1 cellular context compared by ENCODE assay signal in the genomic region with DNA sequence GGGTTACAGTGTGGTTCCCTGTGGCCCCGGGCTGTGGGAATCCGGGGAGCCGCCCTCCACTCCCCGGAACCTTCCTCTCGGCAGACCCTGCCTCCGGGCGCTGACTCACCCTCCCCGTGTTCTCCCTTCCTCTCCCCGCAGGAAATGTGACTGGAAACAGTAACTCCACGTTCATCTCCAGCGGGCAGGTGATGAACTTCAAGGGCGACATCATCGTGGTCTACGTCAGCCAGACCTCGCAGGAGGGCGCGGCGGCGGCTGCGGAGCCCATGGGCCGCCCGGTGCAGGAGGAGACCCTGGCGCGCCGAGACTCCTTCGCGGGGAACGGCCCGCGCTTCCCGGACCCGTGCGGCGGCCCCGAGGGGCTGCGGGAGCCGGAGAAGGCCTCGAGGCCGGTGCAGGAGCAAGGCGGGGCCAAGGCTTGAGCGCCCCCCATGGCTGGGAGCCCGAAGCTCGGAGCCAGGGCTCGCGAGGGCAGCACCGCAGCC.
TF ChIP-seq lines count a peak whose summit lies in the region.

No MANE protein-coding gene starts in this region.

TF ChIP-seq in GM23338, 12 proteins besides CTCF, POLR2A, EP300 and RAD21 (continued from another document):
- TF ChIP-seq, protein P1, sequence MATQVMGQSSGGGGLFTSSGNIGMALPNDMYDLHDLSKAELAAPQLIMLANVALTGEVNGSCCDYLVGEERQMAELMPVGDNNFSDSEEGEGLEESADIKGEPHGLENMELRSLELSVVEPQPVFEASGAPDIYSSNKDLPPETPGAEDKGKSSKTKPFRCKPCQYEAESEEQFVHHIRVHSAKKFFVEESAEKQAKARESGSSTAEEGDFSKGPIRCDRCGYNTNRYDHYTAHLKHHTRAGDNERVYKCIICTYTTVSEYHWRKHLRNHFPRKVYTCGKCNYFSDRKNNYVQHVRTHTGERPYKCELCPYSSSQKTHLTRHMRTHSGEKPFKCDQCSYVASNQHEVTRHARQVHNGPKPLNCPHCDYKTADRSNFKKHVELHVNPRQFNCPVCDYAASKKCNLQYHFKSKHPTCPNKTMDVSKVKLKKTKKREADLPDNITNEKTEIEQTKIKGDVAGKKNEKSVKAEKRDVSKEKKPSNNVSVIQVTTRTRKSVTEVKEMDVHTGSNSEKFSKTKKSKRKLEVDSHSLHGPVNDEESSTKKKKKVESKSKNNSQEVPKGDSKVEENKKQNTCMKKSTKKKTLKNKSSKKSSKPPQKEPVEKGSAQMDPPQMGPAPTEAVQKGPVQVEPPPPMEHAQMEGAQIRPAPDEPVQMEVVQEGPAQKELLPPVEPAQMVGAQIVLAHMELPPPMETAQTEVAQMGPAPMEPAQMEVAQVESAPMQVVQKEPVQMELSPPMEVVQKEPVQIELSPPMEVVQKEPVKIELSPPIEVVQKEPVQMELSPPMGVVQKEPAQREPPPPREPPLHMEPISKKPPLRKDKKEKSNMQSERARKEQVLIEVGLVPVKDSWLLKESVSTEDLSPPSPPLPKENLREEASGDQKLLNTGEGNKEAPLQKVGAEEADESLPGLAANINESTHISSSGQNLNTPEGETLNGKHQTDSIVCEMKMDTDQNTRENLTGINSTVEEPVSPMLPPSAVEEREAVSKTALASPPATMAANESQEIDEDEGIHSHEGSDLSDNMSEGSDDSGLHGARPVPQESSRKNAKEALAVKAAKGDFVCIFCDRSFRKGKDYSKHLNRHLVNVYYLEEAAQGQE (IDR thresholded peaks at IDR 0.05; ENCODE audit: unreplicated experiment) = no peak
- TF ChIP-seq, protein P2, sequence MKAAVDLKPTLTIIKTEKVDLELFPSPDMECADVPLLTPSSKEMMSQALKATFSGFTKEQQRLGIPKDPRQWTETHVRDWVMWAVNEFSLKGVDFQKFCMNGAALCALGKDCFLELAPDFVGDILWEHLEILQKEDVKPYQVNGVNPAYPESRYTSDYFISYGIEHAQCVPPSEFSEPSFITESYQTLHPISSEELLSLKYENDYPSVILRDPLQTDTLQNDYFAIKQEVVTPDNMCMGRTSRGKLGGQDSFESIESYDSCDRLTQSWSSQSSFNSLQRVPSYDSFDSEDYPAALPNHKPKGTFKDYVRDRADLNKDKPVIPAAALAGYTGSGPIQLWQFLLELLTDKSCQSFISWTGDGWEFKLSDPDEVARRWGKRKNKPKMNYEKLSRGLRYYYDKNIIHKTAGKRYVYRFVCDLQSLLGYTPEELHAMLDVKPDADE (IDR thresholded peaks at IDR 0.05) = no peak
- no peak for TF ChIP-seq ZNF331 (CRISPR knock-in tag; IDR thresholded peaks at IDR 0.05; ENCODE audit: low read depth)
- TF ChIP-seq NANOG (IDR thresholded peaks at IDR 0.05; ENCODE audit: borderline replicate concordance) = no peak
- no peak for TF ChIP-seq EZH2phosphoT487 (IDR thresholded peaks at IDR 0.05; ENCODE audit: unreplicated experiment)
- TF ChIP-seq, protein P3, sequence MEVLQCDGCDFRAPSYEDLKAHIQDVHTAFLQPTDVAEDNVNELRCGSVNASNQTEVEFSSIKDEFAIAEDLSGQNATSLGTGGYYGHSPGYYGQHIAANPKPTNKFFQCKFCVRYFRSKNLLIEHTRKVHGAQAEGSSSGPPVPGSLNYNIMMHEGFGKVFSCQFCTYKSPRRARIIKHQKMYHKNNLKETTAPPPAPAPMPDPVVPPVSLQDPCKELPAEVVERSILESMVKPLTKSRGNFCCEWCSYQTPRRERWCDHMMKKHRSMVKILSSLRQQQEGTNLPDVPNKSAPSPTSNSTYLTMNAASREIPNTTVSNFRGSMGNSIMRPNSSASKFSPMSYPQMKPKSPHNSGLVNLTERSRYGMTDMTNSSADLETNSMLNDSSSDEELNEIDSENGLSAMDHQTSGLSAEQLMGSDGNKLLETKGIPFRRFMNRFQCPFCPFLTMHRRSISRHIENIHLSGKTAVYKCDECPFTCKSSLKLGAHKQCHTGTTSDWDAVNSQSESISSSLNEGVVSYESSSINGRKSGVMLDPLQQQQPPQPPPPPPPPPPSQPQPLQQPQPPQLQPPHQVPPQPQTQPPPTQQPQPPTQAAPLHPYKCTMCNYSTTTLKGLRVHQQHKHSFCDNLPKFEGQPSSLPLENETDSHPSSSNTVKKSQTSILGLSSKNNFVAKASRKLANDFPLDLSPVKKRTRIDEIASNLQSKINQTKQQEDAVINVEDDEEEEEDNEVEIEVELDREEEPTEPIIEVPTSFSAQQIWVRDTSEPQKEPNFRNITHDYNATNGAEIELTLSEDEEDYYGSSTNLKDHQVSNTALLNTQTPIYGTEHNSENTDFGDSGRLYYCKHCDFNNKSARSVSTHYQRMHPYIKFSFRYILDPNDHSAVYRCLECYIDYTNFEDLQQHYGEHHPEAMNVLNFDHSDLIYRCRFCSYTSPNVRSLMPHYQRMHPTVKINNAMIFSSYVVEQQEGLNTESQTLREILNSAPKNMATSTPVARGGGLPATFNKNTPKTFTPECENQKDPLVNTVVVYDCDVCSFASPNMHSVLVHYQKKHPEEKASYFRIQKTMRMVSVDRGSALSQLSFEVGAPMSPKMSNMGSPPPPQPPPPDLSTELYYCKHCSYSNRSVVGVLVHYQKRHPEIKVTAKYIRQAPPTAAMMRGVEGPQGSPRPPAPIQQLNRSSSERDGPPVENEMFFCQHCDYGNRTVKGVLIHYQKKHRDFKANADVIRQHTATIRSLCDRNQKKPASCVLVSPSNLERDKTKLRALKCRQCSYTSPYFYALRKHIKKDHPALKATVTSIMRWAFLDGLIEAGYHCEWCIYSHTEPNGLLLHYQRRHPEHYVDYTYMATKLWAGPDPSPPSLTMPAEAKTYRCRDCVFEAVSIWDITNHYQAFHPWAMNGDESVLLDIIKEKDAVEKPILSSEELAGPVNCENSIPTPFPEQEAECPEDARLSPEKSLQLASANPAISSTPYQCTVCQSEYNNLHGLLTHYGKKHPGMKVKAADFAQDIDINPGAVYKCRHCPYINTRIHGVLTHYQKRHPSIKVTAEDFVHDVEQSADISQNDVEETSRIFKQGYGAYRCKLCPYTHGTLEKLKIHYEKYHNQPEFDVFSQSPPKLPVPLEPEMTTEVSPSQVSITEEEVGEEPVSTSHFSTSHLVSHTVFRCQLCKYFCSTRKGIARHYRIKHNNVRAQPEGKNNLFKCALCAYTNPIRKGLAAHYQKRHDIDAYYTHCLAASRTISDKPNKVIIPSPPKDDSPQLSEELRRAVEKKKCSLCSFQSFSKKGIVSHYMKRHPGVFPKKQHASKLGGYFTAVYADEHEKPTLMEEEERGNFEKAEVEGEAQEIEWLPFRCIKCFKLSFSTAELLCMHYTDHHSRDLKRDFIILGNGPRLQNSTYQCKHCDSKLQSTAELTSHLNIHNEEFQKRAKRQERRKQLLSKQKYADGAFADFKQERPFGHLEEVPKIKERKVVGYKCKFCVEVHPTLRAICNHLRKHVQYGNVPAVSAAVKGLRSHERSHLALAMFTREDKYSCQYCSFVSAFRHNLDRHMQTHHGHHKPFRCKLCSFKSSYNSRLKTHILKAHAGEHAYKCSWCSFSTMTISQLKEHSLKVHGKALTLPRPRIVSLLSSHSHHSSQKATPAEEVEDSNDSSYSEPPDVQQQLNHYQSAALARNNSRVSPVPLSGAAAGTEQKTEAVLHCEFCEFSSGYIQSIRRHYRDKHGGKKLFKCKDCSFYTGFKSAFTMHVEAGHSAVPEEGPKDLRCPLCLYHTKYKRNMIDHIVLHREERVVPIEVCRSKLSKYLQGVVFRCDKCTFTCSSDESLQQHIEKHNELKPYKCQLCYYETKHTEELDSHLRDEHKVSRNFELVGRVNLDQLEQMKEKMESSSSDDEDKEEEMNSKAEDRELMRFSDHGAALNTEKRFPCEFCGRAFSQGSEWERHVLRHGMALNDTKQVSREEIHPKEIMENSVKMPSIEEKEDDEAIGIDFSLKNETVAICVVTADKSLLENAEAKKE (CRISPR knock-in tag; IDR thresholded peaks at IDR 0.05) = no peak
- no peak for TF ChIP-seq ZNF114 (CRISPR knock-in tag; IDR thresholded peaks at IDR 0.05)
- no peak for TF ChIP-seq EZH2 (IDR thresholded peaks at IDR 0.05; ENCODE audit: low read depth, unreplicated experiment)
- TF ChIP-seq CREB1 (CRISPR knock-in tag; IDR thresholded peaks at IDR 0.05; ENCODE audit: low read depth) = no peak
- no peak for TF ChIP-seq JUNB (IDR thresholded peaks at IDR 0.05; ENCODE audit: unreplicated experiment)
